ENCODE assay signal across 1 cellular context in genomic region chr15:88792342-88793282, GRCh38.
TF ChIP-seq lines count a peak whose summit lies in the region.

No MANE protein-coding gene starts in this region.

TF ChIP-seq in GM23338, 12 proteins besides CTCF, POLR2A, EP300 and RAD21:
- TF ChIP-seq CREB1 (CRISPR knock-in tag; IDR thresholded peaks at IDR 0.05; ENCODE audit: low read depth): no peak
- TF ChIP-seq ETS1 (IDR thresholded peaks at IDR 0.05): no peak
- TF ChIP-seq STAT1 (IDR thresholded peaks at IDR 0.05; ENCODE audit: unreplicated experiment): no peak
- TF ChIP-seq REST (IDR thresholded peaks at IDR 0.05; ENCODE audit: unreplicated experiment): no peak
- TF ChIP-seq EZH2 (IDR thresholded peaks at IDR 0.05; ENCODE audit: low read depth, unreplicated experiment): no peak
TF ChIP-seq in GM23338: peak in this region for 0.
